In the genomic region with DNA sequence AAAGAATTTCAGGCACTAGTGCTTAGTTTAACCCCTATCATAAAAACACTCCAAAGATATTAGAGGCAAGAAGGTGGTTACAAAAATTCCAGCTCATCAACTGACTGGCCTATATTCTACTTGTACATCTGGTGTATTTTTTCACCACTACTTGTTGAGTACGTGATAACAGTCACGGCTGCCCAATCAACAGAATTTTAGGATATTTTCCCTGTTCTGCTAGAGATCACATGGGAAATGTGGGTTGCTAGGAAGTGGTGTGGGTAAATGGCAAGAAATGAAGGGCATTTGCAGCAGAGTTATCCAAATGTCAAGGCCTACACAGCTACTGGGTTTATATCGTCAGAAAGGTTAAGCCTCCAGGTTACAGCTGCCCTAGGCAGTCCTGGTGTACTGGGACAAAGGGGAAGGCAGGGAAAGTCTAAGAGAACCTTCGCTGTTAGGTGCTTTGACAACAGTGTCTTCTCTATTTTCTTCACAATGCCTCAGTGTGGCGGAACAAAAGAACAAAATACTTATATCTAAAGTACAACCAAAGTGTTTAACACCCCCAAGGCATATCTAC, we compare ENCODE assay signal across 23 cellular contexts.
DNase-seq lines count a peak whose midpoint lies in the region; ATAC-seq and TF ChIP-seq lines count a peak whose summit lies in the region.
"Had no signal": no experiment of that assay in that cellular context is flagged by ENCODE, and none has a peak within 500 bp of the region (broad histone marks: within the 10 kb centered on the region; RNA-seq: fewer than 3 reads in every experiment).

No MANE protein-coding gene starts in this region.

- H3K27me3 ChIP-seq in GM23338 (ENCODE audit: insufficient read depth) (no peaks in the 10 kb centered on the region), Panc1 (ENCODE audit: control insufficient read depth, insufficient read depth, low read length) (no peaks in the 10 kb centered on the region), osteoblast (ENCODE audit: insufficient read depth, low read length) (no peaks in the 10 kb centered on the region), MG63 (no peaks in the 10 kb centered on the region)
- H3K27me3 ChIP-seq: BLaER1 had no signal

- CTCF ChIA-PET in Panc1 (lab: Charles Lee): no interaction called here
- CTCF ChIA-PET in activated CD4-positive, alpha-beta memory T cell treated with anti-CD3 and anti-CD28 coated beads for 36 hours (lab: Charles Lee): no interaction called here

- no peak overlapping the region for H3K4me3 Mint-ChIP-seq in GM23338
- no peak overlapping the region for H3K4me3 Mint-ChIP-seq in activated CD4-positive, alpha-beta memory T cell treated with anti-CD3 and anti-CD28 coated beads for 36 hours
- H3K4me3 Mint-ChIP-seq: CD4-positive, alpha-beta T cell had no signal

- H3K27ac Mint-ChIP-seq in GM23338: no peak overlapping the region
- H3K27ac Mint-ChIP-seq in activated CD4-positive, alpha-beta memory T cell treated with anti-CD3 and anti-CD28 coated beads for 36 hours: no peak overlapping the region
- H3K27ac Mint-ChIP-seq: CD4-positive, alpha-beta T cell had no signal

- DNase-seq in GM23338 (ENCODE audit: low spot score) (no peak), Panc1 (ENCODE audit: low read depth, low spot score) (no peak), kidney tubule cell (ENCODE audit: low spot score) (peak; percentile 14), osteoblast (ENCODE audit: insufficient read length, low spot score, missing footprints) (no peak), KBM-7 (no peak), MG63 (no peak)
- no peak for DNase-seq in activated CD4-positive, alpha-beta memory T cell treated with anti-CD3 and anti-CD28 coated beads for 36 hours
- DNase-seq: Caco-2; CD4-positive, alpha-beta T cell; DMS 273 treated with DMSO at 0.1 percent for 48 hours; DND-41; GM23248; MM.1S; NCI-H1092; NCI-H1436 treated with DMSO at 0.1 percent for 48 hours; NCI-H2029; NCI-H2227 treated with DMSO at 0.1 percent for 48 hours; NCI-H510A; PC-9; SHP77 treated with DMSO at 0.1 percent for 48 hours had no signal

- H3K27ac ChIP-seq in GM23338 (ENCODE audit: low read depth) (no peak overlapping the region), Panc1 (ENCODE audit: low read length) (peak overlapping the region; percentile 76), osteoblast (ENCODE audit: low read depth, low read length) (peak overlapping the region; percentile 20)
- H3K27ac ChIP-seq: BLaER1, GM23248, PC-9, RWPE1 had no signal

- no peak overlapping the region for H3K4me2 ChIP-seq in GM23338
- H3K4me2 ChIP-seq in osteoblast (ENCODE audit: insufficient read depth, low read length): no peak overlapping the region
- H3K4me2 ChIP-seq: BLaER1, PC-9 had no signal

- H2AFZ ChIP-seq in GM23338: peak overlapping the region; percentile 80
- H2AFZ ChIP-seq in osteoblast (ENCODE audit: low read length): peak overlapping the region; percentile 48
- H2AFZ ChIP-seq: GM23248, PC-9 had no signal

- no peaks in the 10 kb centered on the region for H4K20me1 ChIP-seq in GM23338 (replicated peaks; ENCODE audit: insufficient read depth)
- no peaks in the 10 kb centered on the region for H4K20me1 ChIP-seq in osteoblast (ENCODE audit: insufficient read depth, low read length)
- H4K20me1 ChIP-seq: BLaER1 had no signal

- H3K36me3 ChIP-seq in GM23338 (ENCODE audit: insufficient read depth): no peaks in the 10 kb centered on the region
- H3K36me3 ChIP-seq in Panc1 (ENCODE audit: control insufficient read depth, insufficient read depth, low read length): no peaks in the 10 kb centered on the region; the same call in 1 of the 2 replicates
- H3K36me3 ChIP-seq in osteoblast (ENCODE audit: insufficient read depth, low read length): no peaks in the 10 kb centered on the region
- no peaks in the 10 kb centered on the region for H3K36me3 ChIP-seq in MG63
- H3K36me3 ChIP-seq: BLaER1 had no signal

- H3K36me3 Mint-ChIP-seq in GM23338 (ENCODE audit: low read depth): no peaks in the 10 kb centered on the region; the same call in 2 of the 3 replicates
- no peaks in the 10 kb centered on the region for H3K36me3 Mint-ChIP-seq in activated CD4-positive, alpha-beta memory T cell treated with anti-CD3 and anti-CD28 coated beads for 36 hours

- H3K79me2 ChIP-seq in GM23338 (replicated peaks; ENCODE audit: insufficient read depth) (no peaks in the 10 kb centered on the region), osteoblast (ENCODE audit: insufficient read depth, low read length) (no peaks in the 10 kb centered on the region)

- no peaks in the 10 kb centered on the region for H3K27me3 Mint-ChIP-seq in GM23338 (ENCODE audit: insufficient read depth, low read depth, poor library complexity)
- H3K27me3 Mint-ChIP-seq in activated CD4-positive, alpha-beta memory T cell treated with anti-CD3 and anti-CD28 coated beads for 36 hours: peaks cover 4% of the 10 kb centered on the region
- H3K27me3 Mint-ChIP-seq: CD4-positive, alpha-beta T cell had no signal

- POLR2A ChIA-PET in Panc1 (lab: Charles Lee): no interaction called here
- POLR2A ChIA-PET in activated CD4-positive, alpha-beta memory T cell treated with anti-CD3 and anti-CD28 coated beads for 36 hours (lab: Charles Lee): no interaction called here

- in situ Hi-C loops in Panc1 (cut with HindIII; ENCODE audit: low pct_unique_long_range_greater_than_20kb, low sequenced_read_pairs) (no loop called here), KBM-7 (cut with MboI; ENCODE audit: low pct_unique_long_range_greater_than_20kb, low sequenced_read_pairs) (no loop called here)

- TF ChIP-seq CTCF in GM23338 (conservative IDR thresholded peaks at IDR 0.05; ENCODE audit: low read depth in 2 of 2) (no peak), Panc1 (IDR thresholded peaks at IDR 0.05) (no peak), osteoblast (IDR thresholded peaks at IDR 0.05; ENCODE audit: extremely low read depth, low read depth, low read length) (no peak)

- H3K9me3 ChIP-seq in Panc1 (ENCODE audit: control insufficient read depth, insufficient read depth, low read depth, low read length) (no peaks in the 10 kb centered on the region), osteoblast (ENCODE audit: low read depth, low read length) (no peaks in the 10 kb centered on the region), MG63 (no peaks in the 10 kb centered on the region)
- H3K9me3 ChIP-seq: BLaER1, Caco-2 had no signal

- BruUV-seq in Panc1 (replicated peaks; lab: Mats Ljungman, UMichigan): no TSS peak

- intact Hi-C loops in Panc1 (cut with micrococcal nuclease; ENCODE audit: unreplicated experiment): no loop called here
- intact Hi-C loops in activated CD4-positive, alpha-beta memory T cell treated with anti-CD3 and anti-CD28 coated beads for 36 hours (cut with micrococcal nuclease): no loop called here

- H3K9me2 ChIP-seq in GM23338 (ENCODE audit: insufficient read depth): no peaks in the 10 kb centered on the region

- peaks cover 23% of the 10 kb centered on the region for H3K4me1 ChIP-seq in GM23338 (ENCODE audit: insufficient read depth)
- peaks cover 4% of the 10 kb centered on the region for H3K4me1 ChIP-seq in Panc1 (ENCODE audit: control insufficient read depth, insufficient read depth, low read length)
- peaks cover 36% of the 10 kb centered on the region for H3K4me1 ChIP-seq in osteoblast (ENCODE audit: insufficient read depth, low read length)
- H3K4me1 ChIP-seq: BLaER1, Caco-2 had no signal

- H3K4me1 Mint-ChIP-seq in GM23338: peaks cover 20% of the 10 kb centered on the region
- no peaks in the 10 kb centered on the region for H3K4me1 Mint-ChIP-seq in activated CD4-positive, alpha-beta memory T cell treated with anti-CD3 and anti-CD28 coated beads for 36 hours (ENCODE audit: low read depth)

- ATAC-seq in GM23338 (peak; percentile 59), Panc1 (peak; percentile 66; the same call in 1 of the 2 replicates)
- ATAC-seq: HCT116 had no signal

- H3F3A ChIP-seq in GM23338 (replicated peaks; ENCODE audit: low read depth): no peaks in the 10 kb centered on the region

- H3K9me3 Mint-ChIP-seq in GM23338: no peaks in the 10 kb centered on the region
- H3K9me3 Mint-ChIP-seq in activated CD4-positive, alpha-beta memory T cell treated with anti-CD3 and anti-CD28 coated beads for 36 hours: no peaks in the 10 kb centered on the region
- H3K9me3 Mint-ChIP-seq: CD4-positive, alpha-beta T cell had no signal

- H3K4me3 ChIP-seq in GM23338 (no peak overlapping the region), Panc1 (ENCODE audit: low read depth in 2 of 2, low read length in 2 of 2) (peak overlapping the region; percentile 7 to 30; a peak in 2 of 4 replicates), osteoblast (ENCODE audit: insufficient read depth, low read length) (no peak overlapping the region), MG63 (no peak overlapping the region)
- H3K4me3 ChIP-seq: BLaER1, GM23248, PC-9 had no signal

TF ChIP-seq in GM23338, 12 proteins besides CTCF, POLR2A, EP300 and RAD21 (continues in another document):
- TF ChIP-seq CREB1 (CRISPR knock-in tag; IDR thresholded peaks at IDR 0.05; ENCODE audit: low read depth) (no peak), NANOG (IDR thresholded peaks at IDR 0.05; ENCODE audit: borderline replicate concordance) (no peak), STAT1 (IDR thresholded peaks at IDR 0.05; ENCODE audit: unreplicated experiment) (no peak), POLR2AphosphoS5 (IDR thresholded peaks at IDR 0.05; ENCODE audit: low read depth) (no peak)
- TF ChIP-seq, protein P1, sequence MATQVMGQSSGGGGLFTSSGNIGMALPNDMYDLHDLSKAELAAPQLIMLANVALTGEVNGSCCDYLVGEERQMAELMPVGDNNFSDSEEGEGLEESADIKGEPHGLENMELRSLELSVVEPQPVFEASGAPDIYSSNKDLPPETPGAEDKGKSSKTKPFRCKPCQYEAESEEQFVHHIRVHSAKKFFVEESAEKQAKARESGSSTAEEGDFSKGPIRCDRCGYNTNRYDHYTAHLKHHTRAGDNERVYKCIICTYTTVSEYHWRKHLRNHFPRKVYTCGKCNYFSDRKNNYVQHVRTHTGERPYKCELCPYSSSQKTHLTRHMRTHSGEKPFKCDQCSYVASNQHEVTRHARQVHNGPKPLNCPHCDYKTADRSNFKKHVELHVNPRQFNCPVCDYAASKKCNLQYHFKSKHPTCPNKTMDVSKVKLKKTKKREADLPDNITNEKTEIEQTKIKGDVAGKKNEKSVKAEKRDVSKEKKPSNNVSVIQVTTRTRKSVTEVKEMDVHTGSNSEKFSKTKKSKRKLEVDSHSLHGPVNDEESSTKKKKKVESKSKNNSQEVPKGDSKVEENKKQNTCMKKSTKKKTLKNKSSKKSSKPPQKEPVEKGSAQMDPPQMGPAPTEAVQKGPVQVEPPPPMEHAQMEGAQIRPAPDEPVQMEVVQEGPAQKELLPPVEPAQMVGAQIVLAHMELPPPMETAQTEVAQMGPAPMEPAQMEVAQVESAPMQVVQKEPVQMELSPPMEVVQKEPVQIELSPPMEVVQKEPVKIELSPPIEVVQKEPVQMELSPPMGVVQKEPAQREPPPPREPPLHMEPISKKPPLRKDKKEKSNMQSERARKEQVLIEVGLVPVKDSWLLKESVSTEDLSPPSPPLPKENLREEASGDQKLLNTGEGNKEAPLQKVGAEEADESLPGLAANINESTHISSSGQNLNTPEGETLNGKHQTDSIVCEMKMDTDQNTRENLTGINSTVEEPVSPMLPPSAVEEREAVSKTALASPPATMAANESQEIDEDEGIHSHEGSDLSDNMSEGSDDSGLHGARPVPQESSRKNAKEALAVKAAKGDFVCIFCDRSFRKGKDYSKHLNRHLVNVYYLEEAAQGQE (IDR thresholded peaks at IDR 0.05; ENCODE audit: unreplicated experiment): no peak

Comparison
In these comparisons a context has a peak if more than half of its experiments do, and no peak if none do; other contexts are left out.
1. H3K4me3 ChIP-seq: peak in Panc1 (2 of 2); none in GM23338 (single experiment), osteoblast (single experiment) and MG63 (single experiment).